Comparison of ENCODE assay signal across 14 cellular contexts in genomic region chr12:58803893-58804292, GRCh38.
DNase-seq lines count a peak whose midpoint lies in the region; ATAC-seq and TF ChIP-seq lines count a peak whose summit lies in the region.
"Had no signal": no experiment of that assay in that cellular context is flagged by ENCODE, and none has a peak within 500 bp of the region (broad histone marks: within the 10 kb centered on the region; RNA-seq: fewer than 3 reads in every experiment).

No MANE protein-coding gene starts in this region.

- intact Hi-C loops in sciatic nerve (cut with DNase I) (no loop called here), vagina (cut with DNase I) (no loop called here)

- no peaks in the 10 kb centered on the region for H3K9me3 ChIP-seq in fibroblast of lung (ENCODE audit: control insufficient read depth, insufficient read depth, low read depth, low read length)
- H3K9me3 ChIP-seq in vagina: no peaks in the 10 kb centered on the region
- H3K9me3 ChIP-seq: transverse colon had no signal

- DNase-seq in EH (ENCODE audit: low read depth) (peak; percentile 87), OCI-M1 (lab: John Stamatoyannopoulos, UW) (peak; percentile 11), fibroblast of lung (ENCODE audit: low read depth in 2 of 2) (peak; percentile 83 to 98), sciatic nerve (ENCODE audit: low spot score) (no peak), vagina (ENCODE audit: extremely low spot score in 2 of 2) (no peak)
- DNase-seq: activated T-cell treated with anti-CD3 and anti-CD28 coated beads, Interleukin-2, amount 50 U/mL, for 4 hours; heart left ventricle; NCI-H2081 treated with DMSO at 0.1 percent for 48 hours; retina; transverse colon had no signal

- peaks cover 2% of the 10 kb centered on the region for H3K4me1 ChIP-seq in fibroblast of lung (ENCODE audit: control insufficient read depth, extremely low read depth, insufficient read depth, low read length)
- no peaks in the 10 kb centered on the region for H3K4me1 ChIP-seq in vagina
- H3K4me1 ChIP-seq: heart left ventricle, transverse colon had no signal

- no peaks in the 10 kb centered on the region for H3K36me3 ChIP-seq in fibroblast of lung (ENCODE audit: control insufficient read depth, insufficient read depth, low read length)
- no peaks in the 10 kb centered on the region for H3K36me3 ChIP-seq in vagina
- H3K36me3 ChIP-seq: heart left ventricle, transverse colon had no signal

- H4K20me1 ChIP-seq in fibroblast of lung (ENCODE audit: control insufficient read depth, extremely low read depth, insufficient read depth, low read length): no peaks in the 10 kb centered on the region

- no peak overlapping the region for H2AFZ ChIP-seq in fibroblast of lung (ENCODE audit: low read length)

- peak; percentile 67 for ATAC-seq in sciatic nerve
- ATAC-seq in GM21528 (IDR thresholded peaks at IDR 0.05; ENCODE audit: low FRiP score, unreplicated experiment): no peak
- ATAC-seq in GM18511 (IDR thresholded peaks at IDR 0.05; ENCODE audit: unreplicated experiment): no peak
- ATAC-seq in HG03457 (IDR thresholded peaks at IDR 0.05; ENCODE audit: unreplicated experiment): no peak
- ATAC-seq: activated T-cell treated with anti-CD3 and anti-CD28 coated beads, Interleukin-2, amount 50 U/mL, for 4 hours; Panc1 had no signal

- TF ChIP-seq POLR2A in vagina (IDR thresholded peaks at IDR 0.05): no peak

- no peak overlapping the region for H3K9ac ChIP-seq in fibroblast of lung (ENCODE audit: insufficient read depth, low read length)

- H3K27ac ChIP-seq in fibroblast of lung (ENCODE audit: insufficient read depth, low read length): no peak overlapping the region
- no peak overlapping the region for H3K27ac ChIP-seq in vagina
- H3K27ac ChIP-seq: heart left ventricle, transverse colon had no signal

- TF ChIP-seq CTCF in fibroblast of lung (conservative IDR thresholded peaks at IDR 0.05 in 1 of 2, IDR thresholded peaks at IDR 0.05 in 1 of 2; ENCODE audit: low read depth in 1 of 2, low read length in 2 of 2): no peak
- TF ChIP-seq CTCF in vagina (IDR thresholded peaks at IDR 0.05): no peak

- H3K4me3 ChIP-seq in fibroblast of lung (replicated peaks in 1 of 4; ENCODE audit: control extremely low read depth in 1 of 4, insufficient read depth in 1 of 4, low read depth in 3 of 4, low read length in 4 of 4): no peak overlapping the region
- no peak overlapping the region for H3K4me3 ChIP-seq in vagina
- H3K4me3 ChIP-seq: heart left ventricle, transverse colon had no signal

- no peaks in the 10 kb centered on the region for H3K27me3 ChIP-seq in fibroblast of lung (ENCODE audit: control insufficient read depth, insufficient read depth, low read length)
- no peaks in the 10 kb centered on the region for H3K27me3 ChIP-seq in vagina
- H3K27me3 ChIP-seq: heart left ventricle, transverse colon had no signal

- no peak overlapping the region for H3K4me2 ChIP-seq in fibroblast of lung (ENCODE audit: extremely low read depth, insufficient read depth, low read length)

- no peaks in the 10 kb centered on the region for H3K79me2 ChIP-seq in fibroblast of lung (ENCODE audit: control insufficient read depth, insufficient read depth, low read length)

Comparison
In these comparisons a context has a peak if more than half of its experiments do, and no peak if none do; other contexts are left out.
1. DNase-seq: peak in EH (single experiment), OCI-M1 (single experiment) and fibroblast of lung (2 of 2); none in sciatic nerve (single experiment) and vagina (0 of 2).